Comparison of ENCODE assay signal across 30 cellular contexts in genomic region chr20:57289401-57290177, GRCh38. TPM values are rescaled to one million over a fixed set of nuclear protein-coding genes. Genes with fewer than 3 reads are reported as not detected.
DNase-seq lines count a peak whose midpoint lies in the region; ATAC-seq, FAIRE-seq and TF ChIP-seq lines count a peak whose summit lies in the region.
"Had no signal": no experiment of that assay in that cellular context is flagged by ENCODE, and none has a peak within 500 bp of the region (broad histone marks: within the 10 kb centered on the region; RNA-seq: fewer than 3 reads in every experiment).

No MANE protein-coding gene starts in this region.

- FAIRE-seq in kidney (lab: Jason Lieb, UNC): no peak
- FAIRE-seq: GM19239, keratinocyte, pancreas had no signal

- no peaks in the 10 kb centered on the region for H3K36me3 ChIP-seq in kidney (ENCODE audit: control insufficient read depth in 1 of 2, insufficient read depth in 2 of 2, low read length in 2 of 2)
- H3K36me3 ChIP-seq: pancreas, Peyer's patch, sigmoid colon, tibial nerve had no signal

- no peak overlapping the region for H3K27ac ChIP-seq in kidney (ENCODE audit: low read depth in 2 of 2, low read length in 2 of 2)
- H3K27ac ChIP-seq: body of pancreas, pancreas, Peyer's patch, sigmoid colon had no signal

- H3K27ac Mint-ChIP-seq in natural killer cell treated with Interleukin-12 subunit alpha and Interleukin-12 subunit beta and Interleukin-15 and Interleukin-18, amount 100 ng/mL, for 72 hours: no peak overlapping the region
- no peak overlapping the region for H3K27ac Mint-ChIP-seq in natural killer cell
- H3K27ac Mint-ChIP-seq: activated CD4-positive, alpha-beta memory T cell treated with anti-CD3 and anti-CD28 coated beads for 36 hours; activated naive CD8-positive, alpha-beta T cell; activated T-helper 2 cell treated with anti-CD3 and anti-CD28 coated beads, Interferon-gamma antibody, Interleukin-2, Interleukin-4, amounts not matched to agents 10 μg/mL and 5 μg/mL and 100 μg/mL, durations not matched to agents 14 hours and 24 hours and 36 hours; CD14-positive monocyte; effector memory CD8-positive, alpha-beta T cell; HFFc6; stimulated activated naive CD8-positive, alpha-beta T cell treated with anti-CD3 and anti-CD28 coated beads, Interleukin-15, amount 100 ng/mL, for 72 hours had no signal

- H3K4me1 Mint-ChIP-seq in natural killer cell treated with Interleukin-12 subunit alpha and Interleukin-12 subunit beta and Interleukin-15 and Interleukin-18, amount 100 ng/mL, for 72 hours (ENCODE audit: low read depth in 2 of 2): no peaks in the 10 kb centered on the region
- H3K4me1 Mint-ChIP-seq in natural killer cell: no peaks in the 10 kb centered on the region
- H3K4me1 Mint-ChIP-seq: CD14-positive monocyte; stimulated activated naive CD8-positive, alpha-beta T cell treated with anti-CD3 and anti-CD28 coated beads, Interleukin-15, amount 100 ng/mL, for 72 hours had no signal

- H3K4me1 ChIP-seq in kidney (ENCODE audit: control insufficient read depth in 1 of 2, insufficient read depth in 1 of 2, low read depth in 1 of 2, low read length in 2 of 2): no peaks in the 10 kb centered on the region
- H3K4me1 ChIP-seq: body of pancreas, pancreas, Peyer's patch had no signal

- H3K4me3 Mint-ChIP-seq in natural killer cell treated with Interleukin-12 subunit alpha and Interleukin-12 subunit beta and Interleukin-15 and Interleukin-18, amount 100 ng/mL, for 72 hours: no peak overlapping the region
- no peak overlapping the region for H3K4me3 Mint-ChIP-seq in natural killer cell
- H3K4me3 Mint-ChIP-seq: activated CD4-positive, alpha-beta memory T cell treated with anti-CD3 and anti-CD28 coated beads for 36 hours; activated naive CD8-positive, alpha-beta T cell; CD14-positive monocyte; effector memory CD8-positive, alpha-beta T cell; HFFc6; stimulated activated naive CD8-positive, alpha-beta T cell treated with anti-CD3 and anti-CD28 coated beads, Interleukin-15, amount 100 ng/mL, for 72 hours had no signal

- ATAC-seq in natural killer cell treated with Interleukin-12 subunit alpha and Interleukin-12 subunit beta and Interleukin-15 and Interleukin-18, amount 100 ng/mL, for 72 hours: no peak
- ATAC-seq in sciatic nerve (no peak), natural killer cell (no peak)
- ATAC-seq: body of pancreas; effector memory CD8-positive, alpha-beta T cell; esophagus mucosa; pancreas; stimulated activated naive CD8-positive, alpha-beta T cell treated with anti-CD3 and anti-CD28 coated beads, Interleukin-15, amount 100 ng/mL, for 72 hours had no signal

- in situ Hi-C loops in G401 (cut with HindIII; ENCODE audit: low sequenced_read_pairs): no loop called here

- peak; percentile 39 for DNase-seq in G401 (ENCODE audit: low spot score)
- DNase-seq in anterior cingulate cortex (lab: John Stamatoyannopoulos, UW): peak in 46 of 58 donors; percentile 17 to 96 (median 78)
- DNase-seq in kidney: peak; percentile 26
- DNase-seq in pons (ENCODE audit: low spot score): peak; percentile 58
- DNase-seq in NCI-H1092 (lab: John Stamatoyannopoulos, UW): no peak
- DNase-seq in natural killer cell treated with Interleukin-12 subunit alpha and Interleukin-12 subunit beta and Interleukin-15 and Interleukin-18, amount 100 ng/mL, for 72 hours (ENCODE audit: low spot score): no peak
- DNase-seq in sciatic nerve (ENCODE audit: low spot score): no peak
- DNase-seq in natural killer cell: no peak
- DNase-seq: activated CD4-positive, alpha-beta memory T cell treated with anti-CD3 and anti-CD28 coated beads for 36 hours; body of pancreas; DMS 273 treated with DMSO at 0.1 percent for 48 hours; effector memory CD8-positive, alpha-beta T cell; foreskin melanocyte; HFFc6; KBM-7; mammary epithelial cell; MM.1S; NCI-H1436; NCI-H446 treated with DMSO at 0.1 percent for 48 hours; pancreas; Peyer's patch; sigmoid colon; stimulated activated naive CD8-positive, alpha-beta T cell treated with anti-CD3 and anti-CD28 coated beads, Interleukin-15, amount 100 ng/mL, for 72 hours had no signal

- no peak for TF ChIP-seq CTCF in kidney (IDR thresholded peaks at IDR 0.05; ENCODE audit: borderline replicate concordance, extremely low read depth, insufficient read depth)
- no peak for TF ChIP-seq CTCF in natural killer cell (IDR thresholded peaks at IDR 0.05)

- peaks cover 42 to 67% of the 10 kb centered on the region in 2 donors for H3K27me3 Mint-ChIP-seq in natural killer cell treated with Interleukin-12 subunit alpha and Interleukin-12 subunit beta and Interleukin-15 and Interleukin-18, amount 100 ng/mL, for 72 hours
- peaks cover 35 to 68% of the 10 kb centered on the region in 2 donors for H3K27me3 Mint-ChIP-seq in natural killer cell (ENCODE audit: low read depth in 2 of 2)

- no peak overlapping the region for H3K9ac ChIP-seq in kidney (ENCODE audit: low read length in 2 of 2)

- H3K4me3 ChIP-seq in kidney (ENCODE audit: low read length in 2 of 2): no peak overlapping the region
- H3K4me3 ChIP-seq: body of pancreas, pancreas, Peyer's patch, sigmoid colon, tibial nerve had no signal

- no peaks in the 10 kb centered on the region for H3K9me3 Mint-ChIP-seq in natural killer cell treated with Interleukin-12 subunit alpha and Interleukin-12 subunit beta and Interleukin-15 and Interleukin-18, amount 100 ng/mL, for 72 hours
- no peaks in the 10 kb centered on the region for H3K9me3 Mint-ChIP-seq in natural killer cell
- H3K9me3 Mint-ChIP-seq: activated CD4-positive, alpha-beta memory T cell treated with anti-CD3 and anti-CD28 coated beads for 36 hours; activated T-helper 2 cell treated with anti-CD3 and anti-CD28 coated beads, Interferon-gamma antibody, Interleukin-2, Interleukin-4, amounts not matched to agents 10 μg/mL and 5 μg/mL and 100 μg/mL, durations not matched to agents 14 hours and 24 hours and 36 hours; effector memory CD8-positive, alpha-beta T cell; HFFc6; stimulated activated naive CD8-positive, alpha-beta T cell treated with anti-CD3 and anti-CD28 coated beads, Interleukin-15, amount 100 ng/mL, for 72 hours had no signal

- intact Hi-C loops in kidney (cut with DNase I): no loop called here
- intact Hi-C loops in sciatic nerve (cut with DNase I): no loop called here
- intact Hi-C loops in natural killer cell (cut with micrococcal nuclease): no loop called here

- H3K9me3 ChIP-seq in kidney (ENCODE audit: control insufficient read depth in 1 of 2, low read length in 2 of 2): no peaks in the 10 kb centered on the region
- H3K9me3 ChIP-seq: body of pancreas, pancreas, Peyer's patch, sigmoid colon, tibial nerve had no signal

- H3K36me3 Mint-ChIP-seq in natural killer cell treated with Interleukin-12 subunit alpha and Interleukin-12 subunit beta and Interleukin-15 and Interleukin-18, amount 100 ng/mL, for 72 hours: no peaks in the 10 kb centered on the region
- H3K36me3 Mint-ChIP-seq in natural killer cell: no peaks in the 10 kb centered on the region
- H3K36me3 Mint-ChIP-seq: activated CD4-positive, alpha-beta memory T cell treated with anti-CD3 and anti-CD28 coated beads for 36 hours; activated naive CD8-positive, alpha-beta T cell; CD14-positive monocyte had no signal

RNA-seq across cellular contexts. Expression of gene BMP7, which starts 23.1 kb away (rescaled TPM):
- total RNA-seq in G401 (2014; rRNA removed; shearing (Covaris generic)): 81.3 and 122 TPM in 2 replicates
- total RNA-seq in kidney: 1.6 TPM
- 11.3 TPM for polyA plus RNA-seq in kidney (ENCODE audit: insufficient read depth, low read depth, low replicate concordance)
- total RNA-seq in natural killer cell treated with Interleukin-12 subunit alpha and Interleukin-12 subunit beta and Interleukin-15 and Interleukin-18, amount 100 ng/mL, for 72 hours: not detected
- 17.3 TPM for total RNA-seq in sciatic nerve
- total RNA-seq in natural killer cell: not detected
- total RNA-seq: activated CD4-positive, alpha-beta memory T cell treated with anti-CD3 and anti-CD28 coated beads for 36 hours; activated T-helper 2 cell treated with anti-CD3 and anti-CD28 coated beads, Interferon-gamma antibody, Interleukin-2, Interleukin-4, amounts not matched to agents 10 μg/mL and 5 μg/mL and 100 μg/mL, durations not matched to agents 14 hours and 24 hours and 36 hours; HFFc6 had no signal
- polyA plus RNA-seq: CD14-positive monocyte, mammary epithelial cell had no signal

RNA-seq across cellular contexts. Expression of gene SPO11, which starts 40.0 kb away (rescaled TPM):
- not detected in 2 replicates for total RNA-seq in G401 (2014; rRNA removed; shearing (Covaris generic))
- total RNA-seq in kidney (not detected), sciatic nerve (not detected), natural killer cell (not detected)
- not detected for polyA plus RNA-seq in kidney (ENCODE audit: insufficient read depth, low read depth, low replicate concordance)
- total RNA-seq in natural killer cell treated with Interleukin-12 subunit alpha and Interleukin-12 subunit beta and Interleukin-15 and Interleukin-18, amount 100 ng/mL, for 72 hours: not detected
- total RNA-seq: activated CD4-positive, alpha-beta memory T cell treated with anti-CD3 and anti-CD28 coated beads for 36 hours; activated T-helper 2 cell treated with anti-CD3 and anti-CD28 coated beads, Interferon-gamma antibody, Interleukin-2, Interleukin-4, amounts not matched to agents 10 μg/mL and 5 μg/mL and 100 μg/mL, durations not matched to agents 14 hours and 24 hours and 36 hours; body of pancreas; esophagus mucosa; HFFc6; mammary epithelial cell; pancreas; Peyer's patch; sigmoid colon; tibial nerve had no signal
- polyA plus RNA-seq: CD14-positive monocyte, keratinocyte, mammary epithelial cell, pancreas, sigmoid colon had no signal

Comparison
In these comparisons a context has a peak if more than half of its experiments do, and no peak if none do; other contexts are left out.
1. DNase-seq: peak in G401 (single experiment), anterior cingulate cortex (46 of 58), kidney (single experiment) and pons (single experiment); none in NCI-H1092 (single experiment), natural killer cell treated with Interleukin-12 subunit alpha and Interleukin-12 subunit beta and Interleukin-15 and Interleukin-18, amount 100 ng/mL, for 72 hours (single experiment), sciatic nerve (single experiment) and natural killer cell (single experiment).